In genomic region chr9:97045300-97045699, GRCh38 we compare ENCODE assay signal across 15 cellular contexts. TPM values are rescaled to one million over a fixed set of nuclear protein-coding genes. Genes with fewer than 3 reads are reported as not detected.
DNase-seq lines count a peak whose midpoint lies in the region; ATAC-seq, FAIRE-seq and TF ChIP-seq lines count a peak whose summit lies in the region.
"Had no signal": no experiment of that assay in that cellular context is flagged by ENCODE, and none has a peak within 500 bp of the region (broad histone marks: within the 10 kb centered on the region; RNA-seq: fewer than 3 reads in every experiment).

No MANE protein-coding gene starts in this region.

- H3K79me1 ChIP-seq in H1 (ENCODE audit: low read depth, low read length) = no peaks in the 10 kb centered on the region
- H3K79me1 ChIP-seq in trophoblast cell (ENCODE audit: low read length) = peaks cover 2% of the 10 kb centered on the region

- H3K4me1 Mint-ChIP-seq in Caco-2 (ENCODE audit: low read depth, unreplicated experiment) = peaks cover 36% of the 10 kb centered on the region
- H3K4me1 Mint-ChIP-seq: CD4-positive, CD25-positive, alpha-beta regulatory T cell had no signal

- H3K27me3 ChIP-seq in Caco-2 (replicated peaks; ENCODE audit: control insufficient read depth, insufficient read depth, low read length) (no peaks in the 10 kb centered on the region), HCT116 (ENCODE audit: insufficient read depth, low read length) (no peaks in the 10 kb centered on the region), H1 (replicated peaks in 1 of 4; ENCODE audit: control insufficient read depth in 3 of 4, extremely low read depth in 1 of 4, insufficient read depth in 3 of 4, low read length in 3 of 4) (no peaks in the 10 kb centered on the region), trophoblast cell (ENCODE audit: insufficient read depth, low read length) (no peaks in the 10 kb centered on the region)
- H3K27me3 ChIP-seq: BLaER1 treated with 17β-estradiol and CSF1 and Interleukin-3, amounts not matched to agents 10 nM and 100 nM had no signal

- no peak overlapping the region for H4K5ac ChIP-seq in H1 (ENCODE audit: insufficient read length, low read depth, low read length)

- H3K23ac ChIP-seq in H1 (ENCODE audit: insufficient read length) = no peak overlapping the region
- no peak overlapping the region for H3K23ac ChIP-seq in trophoblast cell (ENCODE audit: low read length)

- H3K36me3 ChIP-seq in Caco-2 (ENCODE audit: control insufficient read depth, insufficient read depth, low read length) (peaks cover 2% of the 10 kb centered on the region; the same call in 1 of the 2 replicates), HCT116 (ENCODE audit: control insufficient read depth in 1 of 2, insufficient read depth in 2 of 2, low read length in 2 of 2) (no peaks in the 10 kb centered on the region), H1 (ENCODE audit: control insufficient read depth in 2 of 4, insufficient read depth in 4 of 4, low read length in 3 of 4) (no peaks in the 10 kb centered on the region), trophoblast cell (ENCODE audit: control insufficient read depth in 1 of 2, insufficient read depth in 2 of 2, low read length in 2 of 2) (no peaks in the 10 kb centered on the region)
- H3K36me3 ChIP-seq: BLaER1 treated with 17β-estradiol and CSF1 and Interleukin-3, amounts not matched to agents 10 nM and 100 nM had no signal

- peak overlapping the region; percentile 83 for H3K27ac Mint-ChIP-seq in Caco-2 (ENCODE audit: unreplicated experiment)

- RAD21 ChIA-PET in HCT116 (lab: Charles Lee; ENCODE audit: low non-redundant PET in 1 of 2, low total read pairs in 2 of 2, uncharacterized antibody in 2 of 2, unreplicated experiment in 2 of 2) = no interaction called here

- no peak overlapping the region; the same call in 1 of the 2 replicates for H3K18ac ChIP-seq in H1 (ENCODE audit: extremely low read depth, low read length)
- peak overlapping the region; percentile 23 for H3K18ac ChIP-seq in trophoblast cell (ENCODE audit: low read length)

- peak overlapping the region; percentile 8 for H4K91ac ChIP-seq in H1 (replicated peaks; ENCODE audit: insufficient read length, low read length)
- H4K91ac ChIP-seq in trophoblast cell (ENCODE audit: low read depth, low read length) = no peak overlapping the region

- H3K4me3 ChIP-seq in Caco-2 (ENCODE audit: low read depth, low read length) = no peak overlapping the region
- no peak overlapping the region for H3K4me3 ChIP-seq in HCT116 (replicated peaks in 1 of 2; ENCODE audit: low read depth in 1 of 2, low read length in 2 of 2)
- no peak overlapping the region for H3K4me3 ChIP-seq in H1 (ENCODE audit: extremely low read depth in 1 of 4, insufficient read depth in 2 of 4, low read depth in 3 of 4, low read length in 4 of 4)
- no peak overlapping the region for H3K4me3 ChIP-seq in trophoblast cell (ENCODE audit: low read depth, low read length)
- H3K4me3 ChIP-seq: BLaER1 treated with 17β-estradiol and CSF1 and Interleukin-3, amounts not matched to agents 10 nM and 100 nM had no signal

- no peak overlapping the region for H3K4ac ChIP-seq in H1 (replicated peaks; ENCODE audit: insufficient read length, low read depth, low read length)
- H3K4ac ChIP-seq in trophoblast cell (ENCODE audit: low read depth, low read length) = no peak overlapping the region

- H4K12ac ChIP-seq in trophoblast cell (ENCODE audit: low read depth, low read length) = no peak overlapping the region

- H3K9ac ChIP-seq in HCT116 (ENCODE audit: low read length) = no peak overlapping the region
- H3K9ac ChIP-seq in H1 (replicated peaks in 1 of 4; ENCODE audit: extremely low read depth in 1 of 4, low read depth in 3 of 4, low read length in 3 of 4) = no peak overlapping the region
- no peak overlapping the region for H3K9ac ChIP-seq in trophoblast cell (ENCODE audit: low read length)
- H3K9ac ChIP-seq: BLaER1 treated with 17β-estradiol and CSF1 and Interleukin-3, amounts not matched to agents 10 nM and 100 nM had no signal

- BruUV-seq in Caco-2 (replicated peaks; lab: Mats Ljungman, UMichigan) = no TSS peak
- BruUV-seq in HCT116 (replicated peaks; lab: Mats Ljungman, UMichigan) = no TSS peak

- H3K79me2 ChIP-seq in HCT116 (ENCODE audit: insufficient read depth, low read length) (no peaks in the 10 kb centered on the region), H1 (ENCODE audit: control insufficient read depth in 1 of 2, insufficient read depth in 2 of 2, low read length in 2 of 2) (no peaks in the 10 kb centered on the region), trophoblast cell (ENCODE audit: control insufficient read depth, insufficient read depth, low read length, poor library complexity) (no peaks in the 10 kb centered on the region)

- POLR2A ChIA-PET in Caco-2 (lab: Charles Lee) (no interaction called here), HCT116 (lab: Charles Lee) (no interaction called here), H1 (lab: Charles Lee; ENCODE audit: partially characterized antibody) (interaction anchor here (0.9 to 1.4 kb wide), 2 partner anchors 13 to 177 kb away, joined by 3 to 7 read pairs; no protein-coding TSS in a partner anchor)

- CTCF ChIA-PET in Caco-2 (lab: Charles Lee) = no interaction called here
- CTCF ChIA-PET in HCT116 (lab: Charles Lee) = interaction anchor here (1.3 kb wide), 1 partner anchor 64 kb away, joined by 3 read pairs; no protein-coding TSS in a partner anchor
- CTCF ChIA-PET in H1 (lab: Charles Lee; ENCODE audit: partially characterized antibody) = interaction anchor here (0.6 to 2.3 kb wide), 3 partner anchors 11 to 83 kb away, joined by 3 to 5 read pairs (median 3); no protein-coding TSS in a partner anchor

- ATAC-seq in HCT116 (no peak), GM18861 (IDR thresholded peaks at IDR 0.05; ENCODE audit: unreplicated experiment) (no peak), GM19324 (IDR thresholded peaks at IDR 0.05; ENCODE audit: low FRiP score, unreplicated experiment) (no peak)

- H4K8ac ChIP-seq in H1 (ENCODE audit: extremely low read depth, insufficient read depth, low read length) = no peak overlapping the region
- no peak overlapping the region for H4K8ac ChIP-seq in trophoblast cell (ENCODE audit: low read depth, low read length)

- H2BK120ac ChIP-seq in H1 (replicated peaks; ENCODE audit: low read depth, low read length) = peak overlapping the region; percentile 73
- H2BK120ac ChIP-seq in trophoblast cell (ENCODE audit: insufficient read depth, low read length, poor library complexity) = peak overlapping the region; percentile 8

- H3K9me2 ChIP-seq in HCT116 (ENCODE audit: insufficient read depth) = no peaks in the 10 kb centered on the region

- H2BK15ac ChIP-seq in H1 (ENCODE audit: low read length) = no peak overlapping the region

- H2BK5ac ChIP-seq in H1 (ENCODE audit: low read depth, low read length) (no peak overlapping the region), trophoblast cell (ENCODE audit: low read depth, low read length, poor library complexity) (no peak overlapping the region)

- no peak overlapping the region for H2AFZ ChIP-seq in HCT116 (ENCODE audit: low read depth, low read length, poor library complexity, severe bottlenecking)
- H2AFZ ChIP-seq in H1 (ENCODE audit: low read length) = no peak overlapping the region
- no peak overlapping the region for H2AFZ ChIP-seq in trophoblast cell (ENCODE audit: insufficient read depth, low read length, poor library complexity)

- no peak for FAIRE-seq in H1 (lab: Jason Lieb, UNC)

- no peak overlapping the region for H3K27ac ChIP-seq in HCT116 (ENCODE audit: low read depth, low read length)
- H3K27ac ChIP-seq in H1 (ENCODE audit: low read depth, low read length) = no peak overlapping the region
- H3K27ac ChIP-seq in trophoblast cell (ENCODE audit: low read depth, low read length) = no peak overlapping the region
- H3K27ac ChIP-seq: BLaER1 treated with 17β-estradiol and CSF1 and Interleukin-3, amounts not matched to agents 10 nM and 100 nM; HL-60 had no signal

- no peak for TF ChIP-seq CTCF in Caco-2 (IDR thresholded peaks at IDR 0.05; ENCODE audit: insufficient read depth in 1 of 2, low read depth in 1 of 2, low read length in 1 of 2, severe bottlenecking in 1 of 2, unreplicated experiment in 1 of 2)
- TF ChIP-seq CTCF in HCT116 (IDR thresholded peaks at IDR 0.05 in 2 of 3, conservative IDR thresholded peaks at IDR 0.05 in 1 of 3; ENCODE audit: borderline replicate concordance in 1 of 3, insufficient read depth in 1 of 3, low read depth in 2 of 3, low read length in 2 of 3) = no peak
- no peak for TF ChIP-seq CTCF in H1 (IDR thresholded peaks at IDR 0.05; ENCODE audit: control extremely low read depth in 1 of 3, insufficient read depth in 1 of 3, low read depth in 1 of 3, low read length in 3 of 3)

- TF ChIP-seq POLR2A in HCT116 (IDR thresholded peaks at IDR 0.05; ENCODE audit: borderline replicate concordance, extremely low read depth, insufficient read depth, insufficient read length) = no peak
- no peak for TF ChIP-seq POLR2A in H1 (IDR thresholded peaks at IDR 0.05; ENCODE audit: control extremely low read depth in 1 of 2, low read depth in 2 of 2, low read length in 2 of 2)

- intact Hi-C loops in Caco-2 (cut with micrococcal nuclease; ENCODE audit: unreplicated experiment) = loop anchor here (10.0 kb wide), 1 partner anchor 190 kb away; no protein-coding TSS in a partner anchor
- intact Hi-C loops in HCT116 (cut with micrococcal nuclease) = loop anchor here (10.0 kb wide), 1 partner anchor 160 kb away; no protein-coding TSS in a partner anchor

- peak overlapping the region; percentile 74 for H3K4me2 ChIP-seq in HCT116 (ENCODE audit: low read length)
- no peak overlapping the region for H3K4me2 ChIP-seq in H1 (ENCODE audit: insufficient read depth in 1 of 2, low read depth in 2 of 2, low read length in 2 of 2)
- H3K4me2 ChIP-seq in trophoblast cell (ENCODE audit: low read length) = no peak overlapping the region
- H3K4me2 ChIP-seq: BLaER1 treated with 17β-estradiol and CSF1 and Interleukin-3, amounts not matched to agents 10 nM and 100 nM had no signal

- H3K56ac ChIP-seq in H1 (replicated peaks; ENCODE audit: insufficient read length, low read depth, low read length) = no peak overlapping the region

- H3K9me3 ChIP-seq in Caco-2 (peaks cover 6% of the 10 kb centered on the region), HCT116 (ENCODE audit: control insufficient read depth in 1 of 2, insufficient read depth in 1 of 2, low read depth in 1 of 2, low read length in 2 of 2) (no peaks in the 10 kb centered on the region), H1 (ENCODE audit: insufficient read depth in 2 of 2, low read depth in 1 of 2, low read length in 1 of 2) (peaks cover 0 to 4% of the 10 kb centered on the region in 2 experiments; a peak in 2 of 4 replicates), trophoblast cell (ENCODE audit: insufficient read depth, low read depth, low read length) (peaks cover 2% of the 10 kb centered on the region)
- H3K9me3 ChIP-seq: BLaER1 treated with 17β-estradiol and CSF1 and Interleukin-3, amounts not matched to agents 10 nM and 100 nM had no signal

- no peak for TF ChIP-seq EP300 in H1 (IDR thresholded peaks at IDR 0.05; ENCODE audit: borderline replicate concordance in 1 of 2, low read depth in 2 of 2, low read length in 2 of 2)

- H3K4me3 Mint-ChIP-seq in Caco-2 (ENCODE audit: unreplicated experiment) = no peak overlapping the region
- H3K4me3 Mint-ChIP-seq: CD4-positive, CD25-positive, alpha-beta regulatory T cell had no signal

- H2AK5ac ChIP-seq in H1 (ENCODE audit: low read depth, low read length) = no peak overlapping the region
- H2AK5ac ChIP-seq in trophoblast cell (ENCODE audit: low read length) = peak overlapping the region; percentile 68

- TF ChIP-seq RAD21 in HCT116 (IDR thresholded peaks at IDR 0.05; ENCODE audit: low read depth) (no peak), H1 (IDR thresholded peaks at IDR 0.05 in 1 of 2, conservative IDR thresholded peaks at IDR 0.05 in 1 of 2; ENCODE audit: low read depth in 2 of 2, low read length in 2 of 2) (no peak)

- H3K14ac ChIP-seq in H1 (ENCODE audit: insufficient read length) = no peak overlapping the region
- H3K14ac ChIP-seq in trophoblast cell (ENCODE audit: low read length) = no peak overlapping the region

- peaks cover 6% of the 10 kb centered on the region for H3K36me3 Mint-ChIP-seq in Caco-2 (ENCODE audit: insufficient read depth, unreplicated experiment)
- H3K36me3 Mint-ChIP-seq: CD4-positive, CD25-positive, alpha-beta regulatory T cell had no signal

- H3K23me2 ChIP-seq in H1 (ENCODE audit: low read depth, low read length) = no peaks in the 10 kb centered on the region

- H3K4me1 ChIP-seq in Caco-2 (peaks cover 46% of the 10 kb centered on the region), HCT116 (ENCODE audit: control insufficient read depth in 1 of 2, insufficient read depth in 2 of 2, low read length in 2 of 2) (peaks cover 20 to 25% of the 10 kb centered on the region in 2 experiments), H1 (replicated peaks in 1 of 4; ENCODE audit: control insufficient read depth in 3 of 4, insufficient read depth in 4 of 4, low read length in 3 of 4) (peaks cover 0 to 13% (median 6%) of the 10 kb centered on the region in 4 experiments; a peak in 5 of 7 replicates), trophoblast cell (ENCODE audit: control insufficient read depth in 1 of 2, insufficient read depth in 2 of 2, low read length in 2 of 2) (peaks cover 11 to 18% of the 10 kb centered on the region in 2 experiments)

- whole genome bisulfite sequencing in H1 (ENCODE audit: extremely low coverage in 1 of 2, insufficient coverage in 1 of 2, insufficient read length in 1 of 2, insufficient replicate concordance in 2 of 2, low coverage in 1 of 2, low lambda C conversion rate in 2 of 2, missing lambda C conversion rate in 1 of 2), 2 experiments = 69% methylated on average over 5 of the region's 5 CpGs; no CpG with 5 or more reads in 1 of the 2 experiments
- WGBS in trophoblast cell (ENCODE audit: extremely low coverage, insufficient coverage, insufficient read length) = no CpG with 5 or more reads among the region's 5 CpGs

- H4K20me1 ChIP-seq in HCT116 (ENCODE audit: insufficient read depth) (no peaks in the 10 kb centered on the region), H1 (replicated peaks in 1 of 2; ENCODE audit: control insufficient read depth in 1 of 2, insufficient read depth in 2 of 2, low read length in 2 of 2) (no peaks in the 10 kb centered on the region)
- H4K20me1 ChIP-seq: BLaER1 treated with 17β-estradiol and CSF1 and Interleukin-3, amounts not matched to agents 10 nM and 100 nM had no signal

- H2BK12ac ChIP-seq in H1 (ENCODE audit: low read depth, low read length) (no peak overlapping the region), trophoblast cell (ENCODE audit: low read length) (peak overlapping the region; percentile 56)

- H3K27me3 Mint-ChIP-seq in Caco-2 (ENCODE audit: insufficient read depth, unreplicated experiment) = no peaks in the 10 kb centered on the region

- H3K9me3 Mint-ChIP-seq in Caco-2 (ENCODE audit: unreplicated experiment) = no peaks in the 10 kb centered on the region

- no peak overlapping the region for H2BK20ac ChIP-seq in H1 (ENCODE audit: low read length)

- DNase-seq in Caco-2 (no peak), HCT116 (ENCODE audit: low read depth, low spot score) (no peak), H1 (ENCODE audit: low read depth in 1 of 2, low spot score in 2 of 2) (peak in 1 of 2 experiments; percentile 42), trophoblast cell (no peak), NCI-H226 (no peak)
- DNase-seq: ACHN; Calu3; CD4-positive, CD25-positive, alpha-beta regulatory T cell; DMS 273 treated with DMSO at 0.1 percent for 48 hours; GOT3; HCEC 1CT had no signal

RNA-seq across cellular contexts. Expression of gene CTSV, which starts 6.4 kb away (rescaled TPM):
- 110 and 127 TPM in 2 replicates for total RNA-seq in Caco-2 (2022)
- 15.5 TPM for total RNA-seq in HCT116 (2021; ENCODE audit: unreplicated experiment)
- 13.4 and 20.3 TPM in 2 replicates for polyA plus RNA-seq in HCT116 (2012)
- total RNA-seq in H1 (2021; fragmentation: NEBNext Ultra II Directional; extraction: Animal tissue kit (Norgen Biotek cat#: 25700)) = 113 and 114 TPM in 2 replicates
- polyA plus RNA-seq in H1 (2011; rRNA removed) = 57.0 and 91.0 TPM in 2 replicates
- polyA plus RNA-seq in H1 (2011; cell fraction: cytosol; rRNA removed) = 120 TPM
- 49.1 TPM for polyA plus RNA-seq in H1 (2011; cell fraction: nucleus; rRNA removed)
- 144 to 161 TPM (median 149 TPM) in 4 replicates for polyA plus RNA-seq in H1 (2012, experiment 1 of 2)
- polyA plus RNA-seq in H1 (2012, experiment 2 of 2) = 23.4 TPM
- 96.5 TPM for polyA plus RNA-seq in H1 (2013, experiment 1 of 2)
- 110 TPM for polyA plus RNA-seq in H1 (2013, experiment 2 of 2)
- polyA minus RNA-seq in H1 (2011; rRNA and poly(A)+ RNA removed) = 71.6 and 77.0 TPM in 2 replicates
- polyA minus RNA-seq in H1 (2011; cell fraction: cytosol; rRNA and poly(A)+ RNA removed) = 21.8 TPM
- polyA minus RNA-seq in H1 (2011; cell fraction: nucleus; rRNA and poly(A)+ RNA removed) = 36.7 TPM
- polyA plus RNA-seq in trophoblast cell (2013) = 156 and 159 TPM in 2 replicates
